In genomic region chr15:77798151-77798550, GRCh38 we compare ENCODE assay signal across 15 cellular contexts.
"Had no signal": no experiment of that assay in that cellular context is flagged by ENCODE, and none has a peak within 500 bp of the region (broad histone marks: within the 10 kb centered on the region; RNA-seq: fewer than 3 reads in every experiment).

No MANE protein-coding gene starts in this region.

- DNase-seq: activated B cell treated with CpG ODN at 0.5 μM for 24 hours; activated CD4-positive, alpha-beta T cell treated with anti-CD3 and anti-CD28 coated beads for 48 hours; activated CD8-positive, alpha-beta T cell treated with anti-CD3 and anti-CD28 coated beads for 36 hours; activated effector memory CD4-positive, alpha-beta T cell treated with Interleukin-2 at 50 U/mL for 16 hours; activated T-cell treated with anti-CD3 and anti-CD28 coated beads, Interleukin-2, amount 50 U/mL, for 4 hours; effector CD8-positive, alpha-beta T cell; foreskin keratinocyte; spleen; stimulated activated naive CD8-positive, alpha-beta T cell treated with anti-CD3 and anti-CD28 coated beads, Interleukin-15, amount 100 ng/mL, for 72 hours; T-helper 17 cell; testis; upper lobe of right lung had no signal

- FAIRE-seq: TTC549 had no signal

- H3K27me3 ChIP-seq: testis had no signal

- H3K36me3 ChIP-seq: spleen, upper lobe of right lung had no signal

- H3K4me3 ChIP-seq: spleen, testis, upper lobe of right lung had no signal

- H3K4me1 ChIP-seq: foreskin keratinocyte, spleen, testis, upper lobe of right lung had no signal

- H3K27ac ChIP-seq: foreskin keratinocyte, spleen, testis, upper lobe of right lung had no signal

- ATAC-seq: activated CD8-positive, alpha-beta T cell treated with anti-CD3 and anti-CD28 coated beads for 36 hours; activated naive CD4-positive, alpha-beta T cell treated with anti-CD3 and anti-CD28 coated beads, Interleukin-2, amount 50 U/mL, for 72 hours; activated T-cell treated with anti-CD3 and anti-CD28 coated beads, Interleukin-2, amount 50 U/mL, for 4 hours; foreskin keratinocyte; sciatic nerve; stimulated activated naive CD8-positive, alpha-beta T cell treated with anti-CD3 and anti-CD28 coated beads, Interleukin-15, amount 100 ng/mL, for 72 hours; T-helper 17 cell; upper lobe of right lung had no signal

- H3K9me3 ChIP-seq: spleen, testis, upper lobe of right lung had no signal
